ENCODE assay signal across 8 cellular contexts in genomic region chr5:151115272-151115905, GRCh38. TPM values are rescaled to one million over a fixed set of nuclear protein-coding genes. Genes with fewer than 3 reads are reported as not detected.
DNase-seq lines count a peak whose midpoint lies in the region; ATAC-seq and TF ChIP-seq lines count a peak whose summit lies in the region.

No MANE protein-coding gene starts in this region.

- peak in 11 of 14 donors; percentile 7 to 58 (median 47) for DNase-seq in C1 segment of cervical spinal cord (lab: John Stamatoyannopoulos, UW)
- peak; percentile 31 for DNase-seq in NCI-H146 (lab: John Stamatoyannopoulos, UW)
- DNase-seq in immature natural killer cell = peak; percentile 62 to 65 (median 62)
- peak; percentile 82 for DNase-seq in stimulated activated CD4-positive, alpha-beta T cell treated with anti-CD3 and anti-CD28 coated beads, Interleukin-15, amount 100 ng/mL, for 24 hours

- no peak overlapping the region for H3K4me3 Mint-ChIP-seq in brain
- H3K4me3 Mint-ChIP-seq in immature natural killer cell = no peak overlapping the region

- peak overlapping the region in 3 of 5 experiments; percentile 7 to 42 (median 33) for H3K27ac Mint-ChIP-seq in brain
- H3K27ac Mint-ChIP-seq in immature natural killer cell = peak overlapping the region in 5 of 6 donors; percentile 16 to 73 (median 45)

- H3K4me1 Mint-ChIP-seq in brain = no peaks in the 10 kb centered on the region
- peaks cover 5 to 17% of the 10 kb centered on the region in 2 donors for H3K4me1 Mint-ChIP-seq in immature natural killer cell

- H3K27me3 Mint-ChIP-seq in brain = no peaks in the 10 kb centered on the region
- H3K27me3 Mint-ChIP-seq in immature natural killer cell (ENCODE audit: low read depth in 3 of 3) = peaks cover 0 to 7% (median 0%) of the 10 kb centered on the region in 3 donors

- H3K9me3 Mint-ChIP-seq in brain (no peaks in the 10 kb centered on the region), immature natural killer cell (no peaks in the 10 kb centered on the region)

- ATAC-seq in GM21576 (IDR thresholded peaks at IDR 0.05; ENCODE audit: unreplicated experiment) = peak; percentile 40
- ATAC-seq in GM18870 (IDR thresholded peaks at IDR 0.05; ENCODE audit: unreplicated experiment) = no peak

- TF ChIP-seq CTCF in VCaP (conservative IDR thresholded peaks at IDR 0.05) = peak; percentile 98
- peak; percentile 94 to 96 for TF ChIP-seq CTCF in brain (conservative IDR thresholded peaks at IDR 0.05)

- no peak overlapping the region for H3K27ac ChIP-seq in VCaP

- H3K36me3 Mint-ChIP-seq in brain (peaks cover 67% of the 10 kb centered on the region), immature natural killer cell (peaks cover 7 to 44% (median 20%) of the 10 kb centered on the region in 3 donors)

RNA-seq across cellular contexts. Expression of gene TNIP1, which starts 34.6 kb away (rescaled TPM):
- polyA plus RNA-seq in brain (ENCODE audit: insufficient read depth, low read depth, low replicate concordance) (44.4 TPM), immature natural killer cell (10 to 100 TPM; 21.8 to 62.4 (median 40.2) TPM)

RNA-seq across cellular contexts. Expression of gene ANXA6, which starts 42.2 kb away (rescaled TPM):
- 261 TPM for polyA plus RNA-seq in brain (ENCODE audit: insufficient read depth, low read depth, low replicate concordance)
- 100 to 1,000 TPM; 313 to 679 (median 395) TPM for polyA plus RNA-seq in immature natural killer cell

Comparison
In these comparisons a context has a peak if more than half of its experiments do, and no peak if none do; other contexts are left out.
1. DNase-seq: peak in every context shown above with its lines; median percentile 82 in stimulated activated CD4-positive, alpha-beta T cell treated with anti-CD3 and anti-CD28 coated beads, Interleukin-15, amount 100 ng/mL, for 24 hours; 62 in immature natural killer cell; 47 in C1 segment of cervical spinal cord; 31 in NCI-H146.